ENCODE assay signal across 25 cellular contexts in genomic region chr15:64185331-64185911, GRCh38. TPM values are rescaled to one million over a fixed set of nuclear protein-coding genes. Genes with fewer than 3 reads are reported as not detected.
DNase-seq lines count a peak whose midpoint lies in the region; ATAC-seq and TF ChIP-seq lines count a peak whose summit lies in the region.
"Had no signal": no experiment of that assay in that cellular context is flagged by ENCODE, and none has a peak within 500 bp of the region (broad histone marks: within the 10 kb centered on the region; RNA-seq: fewer than 3 reads in every experiment).

No MANE protein-coding gene starts in this region.

- ATAC-seq in HG02571 (IDR thresholded peaks at IDR 0.05; ENCODE audit: unreplicated experiment), result no peak
- ATAC-seq: GM23338, Panc1 had no signal

- H3K4me2 ChIP-seq in Karpas-422 (ENCODE audit: low read depth, low read length, poor library complexity, severe bottlenecking), result no peak overlapping the region
- H3K4me2 ChIP-seq: GM23338 had no signal

- 90% methylated on average over 9 of the region's 9 CpGs for WGBS in suprapubic skin

- H3K9me3 Mint-ChIP-seq in activated CD4-positive, alpha-beta T cell treated with anti-CD3 and anti-CD28 coated beads, Interleukin-2, amount 10 ng/mL, durations not matched to agents 7 days and 5 days, result no peaks in the 10 kb centered on the region
- H3K9me3 Mint-ChIP-seq: CD8-positive, alpha-beta memory T cell; GM23338; H9 had no signal

- no peak overlapping the region for H3K4me3 Mint-ChIP-seq in activated CD4-positive, alpha-beta T cell treated with anti-CD3 and anti-CD28 coated beads, Interleukin-2, amount 10 ng/mL, durations not matched to agents 7 days and 5 days
- H3K4me3 Mint-ChIP-seq: CD8-positive, alpha-beta memory T cell; GM23338; H9 had no signal

- no peak overlapping the region for H2AFZ ChIP-seq in Karpas-422 (ENCODE audit: low read length)
- H2AFZ ChIP-seq: GM23338 had no signal

- H3K27ac ChIP-seq in Karpas-422 (ENCODE audit: low read length), result peak overlapping the region; percentile 22; the same call in 1 of the 2 replicates
- H3K27ac ChIP-seq in WERI-Rb-1, result no peak overlapping the region
- no peak overlapping the region for H3K27ac ChIP-seq in suprapubic skin
- H3K27ac ChIP-seq: C4-2B, SK-N-MC had no signal

- H3K36me3 Mint-ChIP-seq in activated CD4-positive, alpha-beta T cell treated with anti-CD3 and anti-CD28 coated beads, Interleukin-2, amount 10 ng/mL, durations not matched to agents 7 days and 5 days (ENCODE audit: low read depth), result peaks cover 19% of the 10 kb centered on the region

- H3K4me3 ChIP-seq in Karpas-422 (ENCODE audit: low read length) (no peak overlapping the region), WERI-Rb-1 (ENCODE audit: low read depth, low read length) (no peak overlapping the region), suprapubic skin (no peak overlapping the region)
- H3K4me3 ChIP-seq: GM23338, SK-N-MC had no signal

- TF ChIP-seq CTCF in WERI-Rb-1 (IDR thresholded peaks at IDR 0.05; ENCODE audit: low read depth, low read length) (no peak), suprapubic skin (IDR thresholded peaks at IDR 0.05) (no peak)

- no peak for TF ChIP-seq EP300 in suprapubic skin (IDR thresholded peaks at IDR 0.05)

- no peaks in the 10 kb centered on the region for H4K20me1 ChIP-seq in Karpas-422 (ENCODE audit: insufficient read depth, low read depth, low read length)

- no peak overlapping the region for H3K9ac ChIP-seq in Karpas-422 (ENCODE audit: low read length)

- H3K27me3 Mint-ChIP-seq in activated CD4-positive, alpha-beta T cell treated with anti-CD3 and anti-CD28 coated beads, Interleukin-2, amount 10 ng/mL, durations not matched to agents 7 days and 5 days, result no peaks in the 10 kb centered on the region
- H3K27me3 Mint-ChIP-seq: CD8-positive, alpha-beta memory T cell had no signal

- H3K9me2 ChIP-seq in Karpas-422 (replicated peaks; ENCODE audit: insufficient read depth, low read length), result no peaks in the 10 kb centered on the region

- H3K27me3 ChIP-seq in Karpas-422 (ENCODE audit: low read length) (no peaks in the 10 kb centered on the region), WERI-Rb-1 (ENCODE audit: insufficient read depth, low read depth, severe bottlenecking) (no peaks in the 10 kb centered on the region), suprapubic skin (no peaks in the 10 kb centered on the region)

- no peaks in the 10 kb centered on the region for H3K79me2 ChIP-seq in Karpas-422 (ENCODE audit: low read length)

- TF ChIP-seq POLR2A in suprapubic skin (IDR thresholded peaks at IDR 0.05), result no peak

- no peaks in the 10 kb centered on the region for H3K9me3 ChIP-seq in Karpas-422 (ENCODE audit: low read length)
- no peaks in the 10 kb centered on the region for H3K9me3 ChIP-seq in WERI-Rb-1 (ENCODE audit: severe bottlenecking)
- H3K9me3 ChIP-seq in suprapubic skin, result no peaks in the 10 kb centered on the region

- DNase-seq in activated CD4-positive, alpha-beta T cell treated with anti-CD3 and anti-CD28 coated beads, Interleukin-2, amount 10 ng/mL, durations not matched to agents 7 days and 5 days, result no peak
- no peak for DNase-seq in activated CD4-positive, alpha-beta T cell treated with anti-CD3 and anti-CD28 coated beads for 4 hours
- DNase-seq in Karpas-422 (no peak), WERI-Rb-1 (peak; percentile 16), suprapubic skin (ENCODE audit: low spot score in 2 of 2) (no peak), NCI-H526 treated with DMSO at 0.1 percent for 48 hours (lab: John Stamatoyannopoulos, UW) (no peak)
- DNase-seq: CD8-positive, alpha-beta memory T cell; DMS 273 treated with DMSO at 0.1 percent for 48 hours; DMS79; EL; GDM1; H9; KBM-7; MM.1S; NCI-H1105; NCI-H146; NCI-H1930; NCI-H2107; NCI-H774; SHP77 had no signal

- CTCF ChIA-PET in activated CD4-positive, alpha-beta T cell treated with anti-CD3 and anti-CD28 coated beads, Interleukin-2, amount 10 ng/mL, durations not matched to agents 7 days and 5 days (lab: Charles Lee), result interaction anchor here (1.0 to 1.9 kb wide), 2 partner anchors 9 to 22 kb away, joined by 6 read pairs; partner anchors contain the start of gene PPIB

- peaks cover 22% of the 10 kb centered on the region for H3K4me1 ChIP-seq in Karpas-422 (ENCODE audit: low read length)
- peaks cover 8% of the 10 kb centered on the region for H3K4me1 ChIP-seq in suprapubic skin

- H3K4me1 Mint-ChIP-seq in activated CD4-positive, alpha-beta T cell treated with anti-CD3 and anti-CD28 coated beads, Interleukin-2, amount 10 ng/mL, durations not matched to agents 7 days and 5 days, result peaks cover 17% of the 10 kb centered on the region
- H3K4me1 Mint-ChIP-seq: GM23338, H9 had no signal

- peak overlapping the region; percentile 20 for H3K27ac Mint-ChIP-seq in activated CD4-positive, alpha-beta T cell treated with anti-CD3 and anti-CD28 coated beads, Interleukin-2, amount 10 ng/mL, durations not matched to agents 7 days and 5 days
- H3K27ac Mint-ChIP-seq: GM23338, H9 had no signal

- POLR2A ChIA-PET in activated CD4-positive, alpha-beta T cell treated with anti-CD3 and anti-CD28 coated beads, Interleukin-2, amount 10 ng/mL, durations not matched to agents 7 days and 5 days (lab: Charles Lee), result no interaction called here

- H3K36me3 ChIP-seq in Karpas-422 (ENCODE audit: insufficient read depth, low read length) (peaks cover 4% of the 10 kb centered on the region; the same call in 1 of the 2 replicates), WERI-Rb-1 (peaks cover 8% of the 10 kb centered on the region), suprapubic skin (peaks cover 13% of the 10 kb centered on the region)

RNA-seq across cellular contexts. Expression of gene PPIB, which starts 22.6 kb away (rescaled TPM):
- total RNA-seq in activated CD4-positive, alpha-beta T cell treated with anti-CD3 and anti-CD28 coated beads, Interleukin-2, amount 10 ng/mL, durations not matched to agents 7 days and 5 days, result 100 to 1,000 TPM; 347 to 380 TPM
- 165 and 257 TPM in 2 replicates for total RNA-seq in Karpas-422 (2014; rRNA removed; shearing (Covaris generic); ENCODE audit: low replicate concordance)
- 100 to 1,000 TPM; 124 to 248 (median 180) TPM for total RNA-seq in suprapubic skin

RNA-seq across cellular contexts. Expression of gene SNX22, which starts 33.9 kb away (rescaled TPM):
- total RNA-seq in activated CD4-positive, alpha-beta T cell treated with anti-CD3 and anti-CD28 coated beads, Interleukin-2, amount 10 ng/mL, durations not matched to agents 7 days and 5 days, result under 1 TPM; 0.50 to 0.60 TPM
- 51.5 and 71.4 TPM in 2 replicates for total RNA-seq in Karpas-422 (2014; rRNA removed; shearing (Covaris generic); ENCODE audit: low replicate concordance)
- total RNA-seq in suprapubic skin, result under 1 TPM in 3 of 4 donors, not detected in 1; 0.19 to 0.80 (median 0.64) TPM

Comparison
In these comparisons a context has a peak if more than half of its experiments do, and no peak if none do; other contexts are left out.
1. RNA of gene SNX22, which starts 33.9 kb away (total RNA-seq): 51.5 to 71.4 TPM in Karpas-422; 0.19 to 0.80 TPM in suprapubic skin and 0.50 to 0.60 TPM in activated CD4-positive, alpha-beta T cell treated with anti-CD3 and anti-CD28 coated beads, Interleukin-2, amount 10 ng/mL, durations not matched to agents 7 days and 5 days; every median in the first group is over 10 times any median in the second.